15 cellular contexts compared by ENCODE assay signal in the genomic region with DNA sequence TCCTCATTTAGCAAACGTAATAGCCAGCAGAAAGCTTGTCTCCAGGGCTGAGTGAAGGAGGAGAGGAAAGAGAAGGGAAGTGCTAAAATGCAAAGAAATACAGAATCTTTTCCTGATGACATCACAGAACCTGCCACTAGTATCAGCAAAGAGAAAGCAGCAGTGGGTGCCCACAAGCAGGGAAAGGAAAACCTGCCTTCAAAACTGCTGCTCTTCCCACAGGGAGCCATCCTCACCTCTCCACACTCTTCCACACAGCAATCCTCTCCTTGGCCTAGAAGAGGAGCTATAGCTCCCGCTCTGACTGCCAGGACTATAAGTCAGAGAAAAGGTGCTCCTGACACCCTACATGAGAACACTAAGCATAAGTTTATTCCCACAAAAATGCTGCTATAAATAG. TPM values are rescaled to one million over a fixed set of nuclear protein-coding genes. Genes with fewer than 3 reads are reported as not detected.
DNase-seq lines count a peak whose midpoint lies in the region; ATAC-seq, FAIRE-seq and TF ChIP-seq lines count a peak whose summit lies in the region.
"Had no signal": no experiment of that assay in that cellular context is flagged by ENCODE, and none has a peak within 500 bp of the region (broad histone marks: within the 10 kb centered on the region; RNA-seq: fewer than 3 reads in every experiment).

No MANE protein-coding gene starts in this region.

- H3K36me3 Mint-ChIP-seq in astrocyte (ENCODE audit: low read depth, unreplicated experiment) = no peaks in the 10 kb centered on the region
- H3K36me3 Mint-ChIP-seq: naive B cell had no signal

- no peak overlapping the region for H3K4me3 Mint-ChIP-seq in astrocyte (ENCODE audit: unreplicated experiment)
- H3K4me3 Mint-ChIP-seq: naive B cell; T-helper 2 cell treated with Interferon-gamma antibody and Interleukin-4, amounts not matched to agents 5 μg/mL and 100 μg/mL, for 36 hours had no signal

- peak in 1 of 2 donors; percentile 45 for DNase-seq in cardiac muscle cell (ENCODE audit: low read depth in 1 of 2, low spot score in 1 of 2)
- no peak for DNase-seq in cardiac septum (ENCODE audit: low spot score)
- peak; percentile 50 for DNase-seq in astrocyte (ENCODE audit: low read depth)
- peak; percentile 22 for DNase-seq in hepatocyte (ENCODE audit: low spot score)
- DNase-seq in upper lobe of right lung = no peak
- no peak for DNase-seq in stimulated activated CD4-positive, alpha-beta T cell treated with anti-CD3 and anti-CD28 coated beads, Interleukin-2, amount 100 ng/mL, for 48 hours
- DNase-seq: heart right ventricle; MG63; naive B cell; NCI-H748 treated with DMSO at 0.1 percent for 48 hours; stimulated activated naive CD4-positive, alpha-beta T cell treated with Interleukin-2 at 50 U/mL for 16 hours had no signal

- H3K4me1 Mint-ChIP-seq in astrocyte (ENCODE audit: low read depth, unreplicated experiment) = peaks cover 31% of the 10 kb centered on the region

- H3K27me3 Mint-ChIP-seq in astrocyte (ENCODE audit: low read depth, unreplicated experiment) = no peaks in the 10 kb centered on the region
- H3K27me3 Mint-ChIP-seq: naive B cell had no signal

- H3K9ac ChIP-seq in astrocyte (ENCODE audit: low read length) = no peak overlapping the region

- H2AFZ ChIP-seq in astrocyte (ENCODE audit: low read depth, low read length) = no peak overlapping the region
- no peak overlapping the region for H2AFZ ChIP-seq in hepatocyte

- peaks cover 44% of the 10 kb centered on the region for H3K4me1 ChIP-seq in cardiac muscle cell (ENCODE audit: low read depth)
- H3K4me1 ChIP-seq in astrocyte (ENCODE audit: insufficient read depth, low read length) = peaks cover 12% of the 10 kb centered on the region
- peaks cover 46% of the 10 kb centered on the region for H3K4me1 ChIP-seq in hepatocyte (ENCODE audit: insufficient read depth)
- peaks cover 67% of the 10 kb centered on the region for H3K4me1 ChIP-seq in upper lobe of right lung

- peaks cover 92% of the 10 kb centered on the region for H4K20me1 ChIP-seq in astrocyte (ENCODE audit: insufficient read depth, low read length)
- H4K20me1 ChIP-seq in hepatocyte (ENCODE audit: insufficient read depth, poor library complexity, severe bottlenecking) = peaks cover 99% of the 10 kb centered on the region

- H3K27ac ChIP-seq in cardiac muscle cell (peak overlapping the region; percentile 58), astrocyte (ENCODE audit: low read depth, low read length) (peak overlapping the region; percentile 22), hepatocyte (no peak overlapping the region), upper lobe of right lung (no peak overlapping the region)

- H3K4me2 ChIP-seq in astrocyte (ENCODE audit: low read length) (peak overlapping the region; percentile 40), hepatocyte (peak overlapping the region; percentile 45)

- H3K9me2 ChIP-seq in hepatocyte (replicated peaks; ENCODE audit: insufficient read depth) = no peaks in the 10 kb centered on the region

- ATAC-seq in upper lobe of right lung (peak; percentile 27), GM18519 (IDR thresholded peaks at IDR 0.05; ENCODE audit: low FRiP score, unreplicated experiment) (no peak), HG02884 (IDR thresholded peaks at IDR 0.05; ENCODE audit: unreplicated experiment) (no peak)
- ATAC-seq: GM12878 had no signal

- H3K79me2 ChIP-seq in astrocyte (ENCODE audit: insufficient read depth, low read length) (peaks cover 100% of the 10 kb centered on the region), hepatocyte (peaks cover 100% of the 10 kb centered on the region)

- H3K36me3 ChIP-seq in cardiac muscle cell = no peaks in the 10 kb centered on the region
- no peaks in the 10 kb centered on the region for H3K36me3 ChIP-seq in astrocyte (ENCODE audit: insufficient read depth, low read length)
- H3K36me3 ChIP-seq in hepatocyte (replicated peaks; ENCODE audit: insufficient read depth, low read depth) = no peaks in the 10 kb centered on the region
- no peaks in the 10 kb centered on the region for H3K36me3 ChIP-seq in upper lobe of right lung
- H3K36me3 ChIP-seq: heart right ventricle, MG63 had no signal

- FAIRE-seq in astrocyte (lab: Jason Lieb, UNC) = no peak
- FAIRE-seq: GM12878 had no signal

- intact Hi-C loops in cardiac septum (cut with DNase I) (no loop called here), upper lobe of right lung (cut with DNase I) (no loop called here)

- H3K4me3 ChIP-seq in cardiac muscle cell (no peak overlapping the region), astrocyte (ENCODE audit: insufficient read depth, low read depth, low read length) (no peak overlapping the region), hepatocyte (no peak overlapping the region), upper lobe of right lung (no peak overlapping the region)
- H3K4me3 ChIP-seq: GM12878, heart right ventricle, MG63 had no signal

- H3K9me3 ChIP-seq in cardiac muscle cell (ENCODE audit: low read depth) (no peaks in the 10 kb centered on the region), astrocyte (ENCODE audit: insufficient read depth, low read depth, low read length) (no peaks in the 10 kb centered on the region), hepatocyte (ENCODE audit: low read depth) (no peaks in the 10 kb centered on the region), upper lobe of right lung (no peaks in the 10 kb centered on the region)
- H3K9me3 ChIP-seq: heart right ventricle, MG63 had no signal

- TF ChIP-seq CTCF in cardiac muscle cell (IDR thresholded peaks at IDR 0.05; ENCODE audit: low read depth, low read length) = peak; percentile 16
- TF ChIP-seq CTCF in astrocyte (IDR thresholded peaks at IDR 0.05; ENCODE audit: insufficient read depth, low read depth, low read length) = peak; percentile 13
- TF ChIP-seq CTCF in hepatocyte (IDR thresholded peaks at IDR 0.05; ENCODE audit: poor library complexity) = peak; percentile 16
- no peak for TF ChIP-seq CTCF in upper lobe of right lung (IDR thresholded peaks at IDR 0.05)

- no peaks in the 10 kb centered on the region for H3K27me3 ChIP-seq in cardiac muscle cell
- no peaks in the 10 kb centered on the region for H3K27me3 ChIP-seq in astrocyte (ENCODE audit: insufficient read depth, low read length)
- H3K27me3 ChIP-seq in hepatocyte = no peaks in the 10 kb centered on the region
- H3K27me3 ChIP-seq in upper lobe of right lung = no peaks in the 10 kb centered on the region
- H3K27me3 ChIP-seq: heart right ventricle, MG63 had no signal

- no peak overlapping the region for H3K27ac Mint-ChIP-seq in astrocyte (ENCODE audit: unreplicated experiment)
- H3K27ac Mint-ChIP-seq: naive B cell; T-helper 2 cell treated with Interferon-gamma antibody and Interleukin-4, amounts not matched to agents 5 μg/mL and 100 μg/mL, for 36 hours had no signal

- 48% methylated on average over 2 of the region's 2 CpGs for WGBS in hepatocyte (ENCODE audit: low lambda C conversion rate, missing lambda C conversion rate)

- no peaks in the 10 kb centered on the region for H3K9me3 Mint-ChIP-seq in astrocyte (ENCODE audit: unreplicated experiment)
- H3K9me3 Mint-ChIP-seq: naive B cell; T-helper 2 cell treated with Interferon-gamma antibody and Interleukin-4, amounts not matched to agents 5 μg/mL and 100 μg/mL, for 36 hours had no signal

RNA-seq across cellular contexts. Expression of a gene that starts 11.3 kb away (rescaled TPM):
- total RNA-seq in cardiac muscle cell (49.5 and 94.3 TPM in 2 replicates), cardiac septum (74.5 TPM), astrocyte (139 and 153 TPM in 2 replicates), hepatocyte (122 and 135 TPM in 2 replicates), upper lobe of right lung (147 TPM)
- polyA plus RNA-seq in cardiac muscle cell (31.3 and 39.2 TPM in 2 replicates), hepatocyte (23.7 and 23.9 TPM in 2 replicates)

Comparison
In these comparisons a context has a peak if more than half of its experiments do, and no peak if none do; other contexts are left out.
1. DNase-seq: peak in astrocyte (single experiment) and hepatocyte (single experiment); none in cardiac septum (single experiment), upper lobe of right lung (single experiment) and stimulated activated CD4-positive, alpha-beta T cell treated with anti-CD3 and anti-CD28 coated beads, Interleukin-2, amount 100 ng/mL, for 48 hours (0 of 2).
2. H3K27ac ChIP-seq: peak in cardiac muscle cell (single experiment) and astrocyte (single experiment); none in hepatocyte (single experiment) and upper lobe of right lung (single experiment).